Comparison of ENCODE assay signal across 8 cellular contexts in genomic region chr20:57709823-57710799, GRCh38. TPM values are rescaled to one million over a fixed set of nuclear protein-coding genes. Genes with fewer than 3 reads are reported as not detected.
A peak's percentile ranks its signal among the peaks of the same experiment; 100 is the strongest.
DNase-seq lines count a peak whose midpoint lies in the region; ATAC-seq and TF ChIP-seq lines count a peak whose summit lies in the region.

Gene PMEPA1 (minus strand): TSS chr20:57710015. CDS start chr20:57709582, 433 bp downstream.

- peak within 1 kb of the TSS; percentile 98 for H3K27ac Mint-ChIP-seq in endodermal cell

- TF ChIP-seq CTCF in AG09319 (IDR thresholded peaks at IDR 0.05; ENCODE audit: low read depth, low read length) (no peak), endodermal cell (conservative IDR thresholded peaks at IDR 0.05) (no peak)

- no peaks in the 10 kb centered on the region for H3K9me3 ChIP-seq in endodermal cell (ENCODE audit: control insufficient read depth, low read length)

- peak within 1 kb of the TSS; percentile 10 for H2BK15ac ChIP-seq in mesendoderm (replicated peaks; ENCODE audit: low read depth)

- DNase-seq in AG09319 (ENCODE audit: extremely low read depth, low read depth): peak; percentile 84
- peak; percentile 83 for DNase-seq in GM19240 (ENCODE audit: insufficient read length, low spot score)
- DNase-seq in NCI-H748 treated with DMSO at 0.1 percent for 48 hours (lab: John Stamatoyannopoulos, UW): peak; percentile 78
- DNase-seq in activated CD8-positive, alpha-beta memory T cell treated with anti-CD3 and anti-CD28 coated beads, Interleukin-2, amount 50 U/mL, for 4 hours: peak; percentile 96
- DNase-seq in endodermal cell: peak; percentile 98
- DNase-seq in mesendoderm: peak; percentile 98
- DNase-seq in stimulated activated CD8-positive, alpha-beta memory T cell treated with anti-CD3 and anti-CD28 coated beads, Interleukin-12 subunit alpha, Interleukin-12 subunit beta, amount 100 ng/mL, for 1 hour (ENCODE audit: low read depth): peak; percentile 85

- H3K27ac ChIP-seq in endodermal cell (ENCODE audit: low read depth, low read length): peak within 1 kb of the TSS; percentile 100
- H3K27ac ChIP-seq in mesendoderm (ENCODE audit: low read depth, low read length): peak within 1 kb of the TSS; percentile 97

- H3K4me2 ChIP-seq in mesendoderm (ENCODE audit: low read length): peak within 1 kb of the TSS; percentile 73

- H3K9me3 Mint-ChIP-seq in endodermal cell: no peaks in the 10 kb centered on the region

- H3K27me3 Mint-ChIP-seq in endodermal cell (ENCODE audit: insufficient read depth): no peaks in the 10 kb centered on the region

- H2AK5ac ChIP-seq in mesendoderm (ENCODE audit: low read length): peak within 1 kb of the TSS; percentile 64

- H3K4me3 ChIP-seq in endodermal cell (ENCODE audit: low read length) (peak within 1 kb of the TSS; percentile 96), mesendoderm (ENCODE audit: low read length) (peak within 1 kb of the TSS; percentile 90)

- peak within 1 kb of the TSS; percentile 99 for H3K23ac ChIP-seq in mesendoderm (ENCODE audit: low read length)

- 0% methylated on average over 17 to 92 of the region's 92 CpGs for WGBS in endodermal cell (ENCODE audit: insufficient coverage in 1 of 2, insufficient read length in 1 of 2), 2 experiments
- no CpG with 5 or more reads among the region's 92 CpGs for WGBS in mesendoderm (ENCODE audit: extremely low coverage, insufficient coverage, low lambda C conversion rate)

- H4K8ac ChIP-seq in mesendoderm (ENCODE audit: low read depth, low read length): no peak within 1 kb of the TSS

- peak within 1 kb of the TSS; percentile 95 for H2BK120ac ChIP-seq in mesendoderm (ENCODE audit: low read depth, low read length)

- H3K36me3 ChIP-seq in endodermal cell (ENCODE audit: control insufficient read depth, insufficient read depth, low read length): peaks cover 19% of the 10 kb centered on the region
- H3K36me3 ChIP-seq in mesendoderm (ENCODE audit: control insufficient read depth, insufficient read depth, low read length): no peaks in the 10 kb centered on the region

- peaks cover 6% of the 10 kb centered on the region for H3K79me1 ChIP-seq in mesendoderm (ENCODE audit: low read length)

- peak within 1 kb of the TSS; percentile 97 for H3K56ac ChIP-seq in mesendoderm (ENCODE audit: low read length)

- H3K4me3 Mint-ChIP-seq in endodermal cell: peak within 1 kb of the TSS; percentile 98

- H3K9ac ChIP-seq in endodermal cell (ENCODE audit: extremely low read depth, low read length, poor library complexity, severe bottlenecking) (peak within 1 kb of the TSS; percentile 100), mesendoderm (ENCODE audit: low read length) (peak within 1 kb of the TSS; percentile 90)

- no peaks in the 10 kb centered on the region for H3K36me3 Mint-ChIP-seq in endodermal cell (ENCODE audit: low read depth)

- peak within 1 kb of the TSS; percentile 98 for H3K4ac ChIP-seq in mesendoderm (ENCODE audit: low read depth, low read length)

- peak within 1 kb of the TSS; percentile 60 for H4K5ac ChIP-seq in mesendoderm (ENCODE audit: low read length)

- peak within 1 kb of the TSS; percentile 100 for H2BK5ac ChIP-seq in mesendoderm (ENCODE audit: low read length)

- H3K4me1 ChIP-seq in endodermal cell (ENCODE audit: control insufficient read depth, insufficient read depth, low read length): peaks cover 30% of the 10 kb centered on the region
- H3K4me1 ChIP-seq in mesendoderm (ENCODE audit: control insufficient read depth, low read depth, low read length): peaks cover 35% of the 10 kb centered on the region

- no peaks in the 10 kb centered on the region for H3K27me3 ChIP-seq in endodermal cell (ENCODE audit: control insufficient read depth, insufficient read depth, low read length, poor library complexity, severe bottlenecking)
- H3K27me3 ChIP-seq in mesendoderm (ENCODE audit: insufficient read depth, low read length, poor library complexity): no peaks in the 10 kb centered on the region

- peaks cover 50% of the 10 kb centered on the region for H3K79me2 ChIP-seq in mesendoderm (ENCODE audit: control insufficient read depth, insufficient read depth, low read length)

- H3K4me1 Mint-ChIP-seq in endodermal cell: peaks cover 58% of the 10 kb centered on the region

- peak within 1 kb of the TSS; percentile 99 for H3K18ac ChIP-seq in mesendoderm (ENCODE audit: low read length)

- peak; percentile 44 for ATAC-seq in HG03469 (IDR thresholded peaks at IDR 0.05; ENCODE audit: unreplicated experiment)

RNA-seq across cellular contexts. Expression of gene PMEPA1, which starts in this region (rescaled TPM):
- total RNA-seq in endodermal cell: 10 to 100 TPM; 18.8 to 37.4 TPM
- polyA plus RNA-seq in endodermal cell (2013, experiment 1 of 2): 56.8 TPM
- 65.5 TPM for polyA plus RNA-seq in endodermal cell (2013, experiment 2 of 2)
- 52.6 TPM for polyA plus RNA-seq in mesendoderm (2013, experiment 1 of 2)
- 52.5 TPM for polyA plus RNA-seq in mesendoderm (2013, experiment 2 of 2)

Comparison
In these comparisons a context has a peak if more than half of its experiments do, and no peak if none do; other contexts are left out.
1. Peak in every context shown above with its lines: DNase-seq, ATAC-seq, H3K4me3 ChIP-seq and H3K27ac ChIP-seq.